Comparison of ENCODE assay signal across 24 cellular contexts in the genomic region with DNA sequence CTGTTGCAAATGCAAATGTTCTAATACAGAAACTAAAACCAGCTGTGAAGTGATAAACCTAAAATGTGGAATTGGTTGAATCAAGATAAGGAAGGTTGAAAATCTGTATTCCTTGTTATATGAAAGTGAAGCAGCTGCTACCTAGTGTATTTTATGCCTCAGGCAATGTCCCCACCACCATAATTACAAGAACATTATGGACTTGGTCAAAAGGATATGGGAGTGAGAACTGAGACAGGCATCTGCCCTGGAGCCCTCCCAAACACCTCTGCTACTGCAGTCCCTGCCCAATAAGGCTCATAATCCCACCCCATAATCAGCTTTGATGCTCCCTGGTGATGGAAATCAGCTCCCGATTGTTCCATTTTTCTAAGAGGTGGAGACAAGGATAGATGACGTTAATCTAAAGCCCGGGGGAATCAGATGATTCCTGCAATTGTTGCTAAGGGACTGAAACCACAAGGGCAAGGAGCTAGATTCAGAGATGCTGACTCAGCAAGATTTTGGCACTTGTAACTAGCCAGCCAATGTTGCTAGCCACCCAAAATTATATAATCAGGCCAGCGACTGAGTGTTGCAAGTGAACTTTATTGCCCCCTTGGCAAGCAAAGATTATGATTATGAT.
DNase-seq lines count a peak whose midpoint lies in the region; ATAC-seq and TF ChIP-seq lines count a peak whose summit lies in the region.
"Had no signal": no experiment of that assay in that cellular context is flagged by ENCODE, and none has a peak within 500 bp of the region (broad histone marks: within the 10 kb centered on the region; RNA-seq: fewer than 3 reads in every experiment).

No MANE protein-coding gene starts in this region.

- peak; percentile 28 for DNase-seq in A172 (ENCODE audit: low spot score)
- no peak for DNase-seq in DND-41
- DNase-seq in SK-MEL-5 (ENCODE audit: low read depth, low spot score), result peak; percentile 51
- peak; percentile 15 to 94 for DNase-seq in fibroblast of lung (ENCODE audit: low read depth in 2 of 2)
- no peak for DNase-seq in NCI-H187 (lab: John Stamatoyannopoulos, UW)
- DNase-seq in NCI-H187 treated with DMSO at 0.1 percent for 48 hours (lab: John Stamatoyannopoulos, UW), result no peak
- no peak for DNase-seq in Caco-2
- no peak for DNase-seq in NCI-H2227 treated with DMSO at 0.1 percent for 48 hours (lab: John Stamatoyannopoulos, UW)
- DNase-seq: activated CD4-positive, CD25-positive, alpha-beta regulatory T cell treated with anti-CD3 and anti-CD28 coated beads, Interleukin-2, amount 50 U/mL, for 72 hours; activated naive CD4-positive, alpha-beta T cell treated with anti-CD3 and anti-CD28 coated beads for 36 hours; activated T-cell treated with anti-CD3 and anti-CD28 coated beads, Interleukin-2, amount 50 U/mL, for 48 hours; amniotic stem cell; CD4-positive, alpha-beta T cell; head of caudate nucleus; Kasumi-1; mammary epithelial cell; NCI-H1092; NCI-H2171; NCI-H774 had no signal

- H4K20me1 ChIP-seq in DND-41 (ENCODE audit: insufficient read depth, low read length) (no peaks in the 10 kb centered on the region), fibroblast of lung (ENCODE audit: control insufficient read depth, extremely low read depth, insufficient read depth, low read length) (no peaks in the 10 kb centered on the region)

- no peak for ATAC-seq in DND-41 (ENCODE audit: insufficient read depth, low read depth)
- ATAC-seq: HCT116; Right ventricle myocardium inferior; stimulated activated memory B cell treated with anti-CD40 and anti-IgM and Interleukin-4, amounts not matched to agents 10 μg/mL and 1 μg/mL and 100 μg/mL, for 72 hours had no signal

- CTCF ChIA-PET in Caco-2 (lab: Charles Lee), result no interaction called here

- no peaks in the 10 kb centered on the region for H3K9me3 ChIP-seq in DND-41 (ENCODE audit: insufficient read depth, low read length, severe bottlenecking)
- H3K9me3 ChIP-seq in fibroblast of lung (ENCODE audit: control insufficient read depth, insufficient read depth, low read depth, low read length), result no peaks in the 10 kb centered on the region
- H3K9me3 ChIP-seq in Caco-2, result no peaks in the 10 kb centered on the region
- H3K9me3 ChIP-seq: neutrophil had no signal

- no peaks in the 10 kb centered on the region for H3K9me3 Mint-ChIP-seq in Caco-2 (ENCODE audit: unreplicated experiment)
- H3K9me3 Mint-ChIP-seq: activated naive CD4-positive, alpha-beta T cell treated with anti-CD3 and anti-CD28 coated beads for 36 hours; CD4-positive, alpha-beta T cell had no signal

- H3K27me3 ChIP-seq in DND-41 (ENCODE audit: insufficient read depth, low read length, poor library complexity) (no peaks in the 10 kb centered on the region), fibroblast of lung (ENCODE audit: control insufficient read depth, insufficient read depth, low read length) (no peaks in the 10 kb centered on the region), Caco-2 (replicated peaks; ENCODE audit: control insufficient read depth, insufficient read depth, low read length) (no peaks in the 10 kb centered on the region)
- H3K27me3 ChIP-seq: neutrophil had no signal

- H3K4me2 ChIP-seq in DND-41 (ENCODE audit: insufficient read depth, low read length) (no peak overlapping the region), fibroblast of lung (ENCODE audit: extremely low read depth, insufficient read depth, low read length) (no peak overlapping the region)
- H3K4me2 ChIP-seq: smooth muscle cell had no signal

- no peak for TF ChIP-seq CTCF in DND-41 (IDR thresholded peaks at IDR 0.05; ENCODE audit: borderline replicate concordance, extremely low read depth, low read length, poor library complexity, severe bottlenecking)
- TF ChIP-seq CTCF in fibroblast of lung (conservative IDR thresholded peaks at IDR 0.05 in 1 of 2, IDR thresholded peaks at IDR 0.05 in 1 of 2; ENCODE audit: low read depth in 1 of 2, low read length in 2 of 2), result no peak
- no peak for TF ChIP-seq CTCF in Caco-2 (IDR thresholded peaks at IDR 0.05; ENCODE audit: insufficient read depth in 1 of 2, low read depth in 1 of 2, low read length in 1 of 2, severe bottlenecking in 1 of 2, unreplicated experiment in 1 of 2)

- peaks cover 11% of the 10 kb centered on the region for H3K27me3 Mint-ChIP-seq in Caco-2 (ENCODE audit: insufficient read depth, unreplicated experiment)

- H3K9ac ChIP-seq in DND-41 (ENCODE audit: low read depth, low read length) (no peak overlapping the region), fibroblast of lung (ENCODE audit: insufficient read depth, low read length) (no peak overlapping the region)

- no peaks in the 10 kb centered on the region for H3K36me3 Mint-ChIP-seq in Caco-2 (ENCODE audit: insufficient read depth, unreplicated experiment)
- H3K36me3 Mint-ChIP-seq: stimulated activated memory B cell treated with anti-CD40 and anti-IgM and Interleukin-4, amounts not matched to agents 10 μg/mL and 1 μg/mL and 100 μg/mL, for 72 hours had no signal

- H3K4me1 ChIP-seq in DND-41 (ENCODE audit: insufficient read depth, low read length) (peaks cover 7% of the 10 kb centered on the region; the same call in 1 of the 2 replicates), fibroblast of lung (ENCODE audit: control insufficient read depth, extremely low read depth, insufficient read depth, low read length) (no peaks in the 10 kb centered on the region), Caco-2 (no peaks in the 10 kb centered on the region)

- no peak overlapping the region for H2AFZ ChIP-seq in DND-41 (ENCODE audit: low read depth, low read length)
- H2AFZ ChIP-seq in fibroblast of lung (ENCODE audit: low read length), result no peak overlapping the region

- H3K36me3 ChIP-seq in DND-41 (ENCODE audit: insufficient read depth, low read length) (peaks cover 57% of the 10 kb centered on the region), fibroblast of lung (ENCODE audit: control insufficient read depth, insufficient read depth, low read length) (peaks cover 5% of the 10 kb centered on the region), Caco-2 (ENCODE audit: control insufficient read depth, insufficient read depth, low read length) (no peaks in the 10 kb centered on the region)
- H3K36me3 ChIP-seq: neutrophil had no signal

- in situ Hi-C loops in SK-MEL-5 (cut with HindIII; ENCODE audit: low pct_unique_long_range_greater_than_20kb, low sequenced_read_pairs), result no loop called here

- H3K4me3 ChIP-seq in DND-41 (ENCODE audit: low read depth in 1 of 2, low read length in 2 of 2) (no peak overlapping the region), fibroblast of lung (replicated peaks in 1 of 4; ENCODE audit: control extremely low read depth in 1 of 4, insufficient read depth in 1 of 4, low read depth in 3 of 4, low read length in 4 of 4) (no peak overlapping the region), Caco-2 (ENCODE audit: low read depth, low read length) (no peak overlapping the region)
- H3K4me3 ChIP-seq: smooth muscle cell had no signal

- H3K79me2 ChIP-seq in DND-41 (ENCODE audit: insufficient read depth, low read length), result peaks cover 24% of the 10 kb centered on the region
- peaks cover 11% of the 10 kb centered on the region for H3K79me2 ChIP-seq in fibroblast of lung (ENCODE audit: control insufficient read depth, insufficient read depth, low read length)

- intact Hi-C loops in Caco-2 (cut with micrococcal nuclease; ENCODE audit: unreplicated experiment), result no loop called here

- H3K27ac ChIP-seq in DND-41 (ENCODE audit: low read length) (peak overlapping the region; percentile 15), fibroblast of lung (ENCODE audit: insufficient read depth, low read length) (no peak overlapping the region)
- H3K27ac ChIP-seq: neutrophil had no signal

- H3K4me1 Mint-ChIP-seq in Caco-2 (ENCODE audit: low read depth, unreplicated experiment), result no peaks in the 10 kb centered on the region
- H3K4me1 Mint-ChIP-seq: stimulated activated memory B cell treated with anti-CD40 and anti-IgM and Interleukin-4, amounts not matched to agents 10 μg/mL and 1 μg/mL and 100 μg/mL, for 72 hours had no signal

- H3K4me3 Mint-ChIP-seq in Caco-2 (ENCODE audit: unreplicated experiment), result no peak overlapping the region
- H3K4me3 Mint-ChIP-seq: activated naive CD4-positive, alpha-beta T cell treated with anti-CD3 and anti-CD28 coated beads for 36 hours; CD4-positive, alpha-beta T cell; stimulated activated memory B cell treated with anti-CD40 and anti-IgM and Interleukin-4, amounts not matched to agents 10 μg/mL and 1 μg/mL and 100 μg/mL, for 72 hours had no signal

- no TSS peak for BruUV-seq in Caco-2 (replicated peaks; lab: Mats Ljungman, UMichigan)

- POLR2A ChIA-PET in Caco-2 (lab: Charles Lee), result no interaction called here

- H3K27ac Mint-ChIP-seq in Caco-2 (ENCODE audit: unreplicated experiment), result no peak overlapping the region
- H3K27ac Mint-ChIP-seq: activated naive CD4-positive, alpha-beta T cell treated with anti-CD3 and anti-CD28 coated beads for 36 hours; CD4-positive, alpha-beta T cell; stimulated activated memory B cell treated with anti-CD40 and anti-IgM and Interleukin-4, amounts not matched to agents 10 μg/mL and 1 μg/mL and 100 μg/mL, for 72 hours had no signal

Comparison
In these comparisons a context has a peak if more than half of its experiments do, and no peak if none do; other contexts are left out.
1. DNase-seq: peak in A172 (single experiment), SK-MEL-5 (single experiment) and fibroblast of lung (2 of 2); none in DND-41 (single experiment), NCI-H187 (0 of 2), NCI-H187 treated with DMSO at 0.1 percent for 48 hours (single experiment), Caco-2 (0 of 2) and NCI-H2227 treated with DMSO at 0.1 percent for 48 hours (single experiment).